Comparison of ENCODE assay signal across 15 cellular contexts in the genomic region with DNA sequence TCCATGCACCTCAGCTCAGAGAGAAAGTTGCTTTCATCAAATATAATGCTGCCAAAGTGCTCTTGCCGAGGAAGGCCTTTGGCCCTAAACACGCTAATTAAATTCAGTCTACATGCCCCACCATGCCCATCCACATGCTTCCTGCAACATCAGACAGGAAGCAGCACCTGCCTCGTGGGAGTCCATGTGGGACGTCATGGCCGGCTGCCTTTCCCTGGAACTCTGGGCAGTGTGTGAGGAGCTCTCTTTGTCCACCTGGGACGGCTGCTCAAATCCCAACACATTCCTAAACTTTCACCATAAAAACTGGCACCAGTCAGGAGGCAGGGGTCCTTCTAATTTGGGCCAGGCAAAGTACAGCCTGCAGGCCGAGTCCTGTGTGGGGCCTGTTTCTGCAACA. TPM values are rescaled to one million over a fixed set of nuclear protein-coding genes. Genes with fewer than 3 reads are reported as not detected.
DNase-seq lines count a peak whose midpoint lies in the region; ATAC-seq, FAIRE-seq and TF ChIP-seq lines count a peak whose summit lies in the region.
"Had no signal": no experiment of that assay in that cellular context is flagged by ENCODE, and none has a peak within 500 bp of the region (broad histone marks: within the 10 kb centered on the region; RNA-seq: fewer than 3 reads in every experiment).

No MANE protein-coding gene starts in this region.

- no peaks in the 10 kb centered on the region for H3K9me3 ChIP-seq in right cardiac atrium (ENCODE audit: control insufficient read depth, low read length)
- no peaks in the 10 kb centered on the region for H3K9me3 ChIP-seq in thymus (ENCODE audit: control insufficient read depth)
- no peaks in the 10 kb centered on the region for H3K9me3 ChIP-seq in upper lobe of left lung

- no peak overlapping the region for H3K4me3 ChIP-seq in right cardiac atrium (ENCODE audit: low read length)
- no peak overlapping the region for H3K4me3 ChIP-seq in bronchial epithelial cell (ENCODE audit: low read depth, low read length)
- no peak overlapping the region for H3K4me3 ChIP-seq in thymus (ENCODE audit: low read length)
- H3K4me3 ChIP-seq in upper lobe of left lung, result no peak overlapping the region
- H3K4me3 ChIP-seq: K562 had no signal

- H3K27ac ChIP-seq in right cardiac atrium (ENCODE audit: low read length) (no peak overlapping the region), thymus (ENCODE audit: low read depth) (peak overlapping the region; percentile 25), upper lobe of left lung (no peak overlapping the region)
- H3K27ac ChIP-seq: brain microvascular endothelial cell had no signal

- intact Hi-C loops in Right ventricle myocardium inferior (cut with DNase I), result loop anchor here (10.0 kb wide), 1 partner anchor 229 kb away; no protein-coding TSS in a partner anchor
- intact Hi-C loops in right cardiac atrium (cut with DNase I), result loop anchor here in 1 of 4 donors (10.0 kb wide), 1 partner anchor 229 kb away; no protein-coding TSS in a partner anchor

- no peaks in the 10 kb centered on the region for H3K27me3 ChIP-seq in right cardiac atrium (ENCODE audit: control insufficient read depth, insufficient read depth)
- H3K27me3 ChIP-seq in bronchial epithelial cell (ENCODE audit: control insufficient read depth, insufficient read depth, low read length), result no peaks in the 10 kb centered on the region
- H3K27me3 ChIP-seq in thymus (ENCODE audit: control insufficient read depth, insufficient read depth), result peaks cover 18% of the 10 kb centered on the region
- no peaks in the 10 kb centered on the region for H3K27me3 ChIP-seq in upper lobe of left lung
- H3K27me3 ChIP-seq: brain microvascular endothelial cell had no signal

- DNase-seq in Right ventricle myocardium inferior (ENCODE audit: missing footprints) (peak; percentile 63), right cardiac atrium (no peak), NCI-H510A (lab: John Stamatoyannopoulos, UW) (peak; percentile 25), bronchial epithelial cell (ENCODE audit: low read depth) (peak; percentile 59), upper lobe of left lung (no peak), HPDE6-E6E7 (ENCODE audit: extremely low spot score) (no peak), NCI-H82 treated with DMSO at 0.1 percent for 48 hours (lab: John Stamatoyannopoulos, UW; ENCODE audit: unreplicated experiment) (no peak)
- DNase-seq: activated CD8-positive, alpha-beta memory T cell treated with anti-CD3 and anti-CD28 coated beads, Interleukin-2, amount 50 U/mL, for 48 hours; brain microvascular endothelial cell; islet precursor cell; NCI-H2107 had no signal

- 72% methylated on average over 7 of the region's 7 CpGs for WGBS in right cardiac atrium
- WGBS in thymus, result 59% methylated on average over 7 of the region's 7 CpGs
- 70 to 80% methylated on average over 6 to 7 of the region's 7 CpGs for WGBS in upper lobe of left lung, 2 donors

- no peak for TF ChIP-seq POLR2A in upper lobe of left lung (IDR thresholded peaks at IDR 0.05)

- no peak for TF ChIP-seq CTCF in bronchial epithelial cell (IDR thresholded peaks at IDR 0.05; ENCODE audit: insufficient read depth, low read length, severe bottlenecking)
- TF ChIP-seq CTCF in upper lobe of left lung (IDR thresholded peaks at IDR 0.05), result no peak

- TF ChIP-seq EP300 in upper lobe of left lung (IDR thresholded peaks at IDR 0.05), result no peak

- ATAC-seq in Right ventricle myocardium inferior (no peak), right cardiac atrium (no peak), upper lobe of left lung (ENCODE audit: low FRiP score in 2 of 2) (no peak)
- ATAC-seq: K562, Panc1 had no signal

- H3K36me3 ChIP-seq in bronchial epithelial cell (ENCODE audit: control insufficient read depth, insufficient read depth, low read length), result no peaks in the 10 kb centered on the region
- no peaks in the 10 kb centered on the region for H3K36me3 ChIP-seq in thymus (ENCODE audit: control insufficient read depth, insufficient read depth)
- no peaks in the 10 kb centered on the region for H3K36me3 ChIP-seq in upper lobe of left lung
- H3K36me3 ChIP-seq: brain microvascular endothelial cell had no signal

- no peak for FAIRE-seq in bronchial epithelial cell (lab: Jason Lieb, UNC)
- FAIRE-seq: K562 had no signal

- H3K4me1 ChIP-seq in right cardiac atrium (ENCODE audit: control insufficient read depth, insufficient read depth, low read length) (no peaks in the 10 kb centered on the region), thymus (ENCODE audit: control insufficient read depth, insufficient read depth, low read length) (peaks cover 13% of the 10 kb centered on the region), upper lobe of left lung (peaks cover 0 to 7% (median 3%) of the 10 kb centered on the region in 4 donors)

RNA-seq across cellular contexts. Expression of a gene that starts 23.1 kb away (rescaled TPM):
- total RNA-seq in Right ventricle myocardium inferior, result not detected
- total RNA-seq in right cardiac atrium, result under 1 TPM in 2 of 4 donors, not detected in 2; 0.49 to 0.85 TPM
- 0.86 TPM for polyA plus RNA-seq in right cardiac atrium
- not detected in 2 replicates for total RNA-seq in bronchial epithelial cell
- 3.5 TPM for polyA plus RNA-seq in thymus
- total RNA-seq in upper lobe of left lung, result 1 to 10 TPM in 1 of 6 donors, under 1 TPM in 1, not detected in 4; 0.92 to 1.3 TPM
- total RNA-seq: renal cortical epithelial cell had no signal

Comparison
In these comparisons a context has a peak if more than half of its experiments do, and no peak if none do; other contexts are left out.
1. DNase-seq: peak in Right ventricle myocardium inferior (single experiment), NCI-H510A (single experiment) and bronchial epithelial cell (single experiment); none in right cardiac atrium (0 of 3), upper lobe of left lung (0 of 2), HPDE6-E6E7 (single experiment) and NCI-H82 treated with DMSO at 0.1 percent for 48 hours (single experiment).